Comparison of ENCODE assay signal across 8 cellular contexts in genomic region chr6:157756708-157757429, GRCh38.
DNase-seq lines count a peak whose midpoint lies in the region; ATAC-seq, FAIRE-seq and TF ChIP-seq lines count a peak whose summit lies in the region.

No MANE protein-coding gene starts in this region.

- H3K4me2 ChIP-seq in endothelial cell of umbilical vein (ENCODE audit: insufficient read depth, low read length), result peak overlapping the region; percentile 22

- POLR2A ChIA-PET in endothelial cell of umbilical vein (lab: Charles Lee), result no interaction called here

- intact Hi-C loops in endothelial cell of umbilical vein (cut with micrococcal nuclease), result loop anchor here (1.0 kb wide), 4 partner anchors 66 to 377 kb away; partner anchors contain the start of gene SNX9

- H3K9me1 ChIP-seq in endothelial cell of umbilical vein (replicated peaks; ENCODE audit: control insufficient read depth, extremely low read depth, insufficient read depth, low read length), result no peaks in the 10 kb centered on the region

- ATAC-seq in HG03457 (IDR thresholded peaks at IDR 0.05; ENCODE audit: unreplicated experiment), result no peak

- TF ChIP-seq POLR2A in endothelial cell of umbilical vein (IDR thresholded peaks at IDR 0.05; ENCODE audit: low read depth, low read length), result no peak

- peak overlapping the region; percentile 40 for H2AFZ ChIP-seq in endothelial cell of umbilical vein (ENCODE audit: low read depth, low read length)

- H3K27me3 ChIP-seq in endothelial cell of umbilical vein (ENCODE audit: control insufficient read depth in 2 of 2, insufficient read depth in 2 of 2, low read length in 2 of 2), result no peaks in the 10 kb centered on the region

- H3K27ac ChIP-seq in endothelial cell of umbilical vein (ENCODE audit: insufficient read depth, low read depth, low read length), result peak overlapping the region; percentile 3

- H3K79me2 ChIP-seq in endothelial cell of umbilical vein (ENCODE audit: control insufficient read depth, insufficient read depth, low read length), result no peaks in the 10 kb centered on the region

- no peak overlapping the region for H3K4me3 ChIP-seq in endothelial cell of umbilical vein (replicated peaks in 1 of 3; ENCODE audit: insufficient read depth in 1 of 3, low read depth in 1 of 3, low read length in 3 of 3)

- BruUV-seq in endothelial cell of umbilical vein (replicated peaks; lab: Mats Ljungman, UMichigan), result no TSS peak

- FAIRE-seq in HTR-8/SVneo (lab: Jason Lieb, UNC) (no peak), endothelial cell of umbilical vein (lab: Jason Lieb, UNC) (peak; percentile 100)

- peak; percentile 80 to 83 for TF ChIP-seq CTCF in endothelial cell of umbilical vein (IDR thresholded peaks at IDR 0.05; ENCODE audit: extremely low read depth in 1 of 2, insufficient read depth in 1 of 2, low read depth in 1 of 2, low read length in 2 of 2)

- H3K9ac ChIP-seq in endothelial cell of umbilical vein (replicated peaks; ENCODE audit: extremely low read depth, insufficient read depth, low read length), result no peak overlapping the region

- DNase-seq in DMS79 (lab: John Stamatoyannopoulos, UW) (peak; percentile 59), HTR-8/SVneo (ENCODE audit: insufficient read length, low spot score) (peak; percentile 68), NOMO-1 treated with dmso at 0.1 percent for 144 hours (lab: John Stamatoyannopoulos, UW; ENCODE audit: unreplicated experiment) (peak; percentile 64), endothelial cell of umbilical vein (ENCODE audit: low read depth, low spot score) (peak; percentile 88), mucosa of gallbladder (ENCODE audit: low spot score) (peak; percentile 93)
- peak; percentile 79 for DNase-seq in activated CD8-positive, alpha-beta memory T cell treated with anti-CD3 and anti-CD28 coated beads, Interleukin-2, amount 50 U/mL, for 4 hours
- peak; percentile 50 to 52 for DNase-seq in stimulated activated CD8-positive, alpha-beta memory T cell treated with anti-CD3 and anti-CD28 coated beads, Interleukin-4, amount 100 ng/mL, for 4 hours (ENCODE audit: low read depth in 2 of 2, low spot score in 1 of 2)

- dilution Hi-C loops in endothelial cell of umbilical vein (cut with MboI; ENCODE audit: extremely low pct_ligation_motif_present, low sequenced_read_pairs), result no loop called here

- CTCF ChIA-PET in endothelial cell of umbilical vein (lab: Charles Lee), result interaction anchor here (0.6 to 10.6 kb wide), 48 partner anchors 8 to 442 kb away, joined by 3 to 235 read pairs (median 4); no protein-coding TSS in a partner anchor

- no peaks in the 10 kb centered on the region for H4K20me1 ChIP-seq in endothelial cell of umbilical vein (replicated peaks; ENCODE audit: control insufficient read depth, extremely low read depth, insufficient read depth, low read length)

- H3K36me3 ChIP-seq in endothelial cell of umbilical vein (ENCODE audit: control insufficient read depth in 2 of 2, extremely low read depth in 1 of 2, insufficient read depth in 2 of 2, low read length in 2 of 2), result no peaks in the 10 kb centered on the region

- peaks cover 47% of the 10 kb centered on the region for H3K4me1 ChIP-seq in endothelial cell of umbilical vein (ENCODE audit: control insufficient read depth, extremely low read depth, insufficient read depth, low read length)

- no peaks in the 10 kb centered on the region for H3K9me3 ChIP-seq in endothelial cell of umbilical vein (replicated peaks; ENCODE audit: control insufficient read depth, insufficient read depth, low read length)

TF ChIP-seq in endothelial cell of umbilical vein, 7 proteins besides CTCF, POLR2A, EP300 and RAD21:
- TF ChIP-seq POLR2AphosphoS5 (IDR thresholded peaks at IDR 0.05; ENCODE audit: insufficient read depth, low read depth, low read length), result peak; percentile 31
- TF ChIP-seq MYC (IDR thresholded peaks at IDR 0.05; ENCODE audit: low read depth, low read length), result no peak
